ENCODE assay signal across 8 cellular contexts in genomic region chr1:165827199-165828102, GRCh38. TPM values are rescaled to one million over a fixed set of nuclear protein-coding genes. Genes with fewer than 3 reads are reported as not detected.
DNase-seq lines count a peak whose midpoint lies in the region; ATAC-seq and TF ChIP-seq lines count a peak whose summit lies in the region.

Gene UCK2, plus strand, starts transcription at chr1:165827614. Its CDS starts 220 bp downstream, at chr1:165827834.

- H3K9me3 ChIP-seq in parathyroid adenoma (ENCODE audit: control insufficient read depth, low read length) (no peaks in the 10 kb centered on the region), tibial nerve (no peaks in the 10 kb centered on the region)

- 0 to 1% methylated on average over 12 to 67 of the region's 95 CpGs for WGBS in tibial nerve, 2 donors

- no peak within 1 kb of the TSS for H3K9ac ChIP-seq in parathyroid adenoma

- TF ChIP-seq POLR2A in tibial nerve (IDR thresholded peaks at IDR 0.05) = peak; percentile 26 to 27

- peaks cover 2% of the 10 kb centered on the region for H3K79me2 ChIP-seq in parathyroid adenoma

- H2AFZ ChIP-seq in parathyroid adenoma = peak within 1 kb of the TSS; percentile 83

- peak within 1 kb of the TSS; percentile 74 for H3K4me3 ChIP-seq in parathyroid adenoma (ENCODE audit: low read depth, low read length)
- H3K4me3 ChIP-seq in tibial nerve = peak within 1 kb of the TSS; percentile 77 to 98 (median 88)

- no peaks in the 10 kb centered on the region for H3K9me3 Mint-ChIP-seq in activated naive CD4-positive, alpha-beta T cell treated with anti-CD3 and anti-CD28 coated beads, Interleukin-2, amount 50 U/mL, for 72 hours

- peaks cover 15 to 22% of the 10 kb centered on the region in 2 donors for H3K36me3 Mint-ChIP-seq in activated naive CD4-positive, alpha-beta T cell treated with anti-CD3 and anti-CD28 coated beads, Interleukin-2, amount 50 U/mL, for 72 hours

- intact Hi-C loops in head of caudate nucleus (cut with DNase I) = no loop called here

- TF ChIP-seq EP300 in tibial nerve (IDR thresholded peaks at IDR 0.05) = no peak

- H3K36me3 ChIP-seq in parathyroid adenoma (ENCODE audit: control insufficient read depth, insufficient read depth, low read length) (no peaks in the 10 kb centered on the region), tibial nerve (no peaks in the 10 kb centered on the region)

- peak within 1 kb of the TSS; percentile 66 for H3K27ac ChIP-seq in parathyroid adenoma
- peak within 1 kb of the TSS; percentile 70 to 92 (median 88) for H3K27ac ChIP-seq in tibial nerve

- peak within 1 kb of the TSS; percentile 93 to 98 for H3K27ac Mint-ChIP-seq in activated naive CD4-positive, alpha-beta T cell treated with anti-CD3 and anti-CD28 coated beads, Interleukin-2, amount 50 U/mL, for 72 hours

- ATAC-seq in activated naive CD4-positive, alpha-beta T cell treated with anti-CD3 and anti-CD28 coated beads, Interleukin-2, amount 50 U/mL, for 72 hours = peak; percentile 86 to 87

- H3K4me1 ChIP-seq in parathyroid adenoma (no peaks in the 10 kb centered on the region), tibial nerve (peaks cover 0 to 16% (median 6%) of the 10 kb centered on the region in 4 donors)

- DNase-seq in GM04504 (ENCODE audit: low read depth) (peak; percentile 54), H4 (ENCODE audit: low spot score) (peak; percentile 67), SK-N-DZ (ENCODE audit: low spot score) (peak; percentile 83), head of caudate nucleus (peak; percentile 21 to 85 (median 73)), tibial nerve (ENCODE audit: low spot score in 2 of 2) (peak; percentile 37)
- DNase-seq in activated naive CD4-positive, alpha-beta T cell treated with anti-CD3 and anti-CD28 coated beads, Interleukin-2, amount 50 U/mL, for 72 hours (ENCODE audit: low spot score in 2 of 2) = peak; percentile 75

- TF ChIP-seq CTCF in LNCAP (IDR thresholded peaks at IDR 0.05) (peak; percentile 41; the same call in 1 of the 2 replicates), parathyroid adenoma (IDR thresholded peaks at IDR 0.05) (peak; percentile 9), tibial nerve (IDR thresholded peaks at IDR 0.05) (peak in 4 of 5 experiments; percentile 4 to 58 (median 40))

- H3K4me2 ChIP-seq in parathyroid adenoma (ENCODE audit: low read length) = peak within 1 kb of the TSS; percentile 87

- H3K27me3 ChIP-seq in parathyroid adenoma (ENCODE audit: control insufficient read depth, insufficient read depth, low read length) (no peaks in the 10 kb centered on the region), tibial nerve (no peaks in the 10 kb centered on the region)

RNA-seq across cellular contexts. Expression of gene UCK2, which starts in this region (rescaled TPM):
- total RNA-seq in H4 (2014; rRNA removed; shearing (Covaris generic)) = 71.4 and 78.9 TPM in 2 replicates
- polyA plus RNA-seq in SK-N-DZ (2014; cell fraction: cytosol; rRNA removed) = 83.5 and 83.8 TPM in 2 replicates
- polyA plus RNA-seq in SK-N-DZ (2014; cell fraction: nucleus; rRNA removed) = 56.0 and 78.7 TPM in 2 replicates
- 10 to 100 TPM; 37.0 to 61.6 TPM for total RNA-seq in activated naive CD4-positive, alpha-beta T cell treated with anti-CD3 and anti-CD28 coated beads, Interleukin-2, amount 50 U/mL, for 72 hours
- total RNA-seq in tibial nerve = 10 to 100 TPM; 29.7 to 36.0 (median 33.8) TPM

Comparison
In these comparisons a context has a peak if more than half of its experiments do, and no peak if none do; other contexts are left out.
1. Peak in every context shown above with its lines: DNase-seq, ATAC-seq, H3K4me3 ChIP-seq and H3K27ac ChIP-seq.